Comparison of ENCODE assay signal across 18 cellular contexts in genomic region chr7:157955383-157955999, GRCh38.
DNase-seq lines count a peak whose midpoint lies in the region; ATAC-seq and TF ChIP-seq lines count a peak whose summit lies in the region.
"Had no signal": no experiment of that assay in that cellular context is flagged by ENCODE, and none has a peak within 500 bp of the region (broad histone marks: within the 10 kb centered on the region; RNA-seq: fewer than 3 reads in every experiment).

No MANE protein-coding gene starts in this region.

- no peak overlapping the region for H3K4me3 Mint-ChIP-seq in activated T-cell treated with anti-CD3 and anti-CD28 coated beads, Interleukin-2, amount 50 U/mL, for 72 hours
- H3K4me3 Mint-ChIP-seq: CD4-positive, alpha-beta T cell; HFFc6; T-cell had no signal

- H3K9me3 Mint-ChIP-seq in activated T-cell treated with anti-CD3 and anti-CD28 coated beads, Interleukin-2, amount 50 U/mL, for 72 hours, result no peaks in the 10 kb centered on the region
- H3K9me3 Mint-ChIP-seq: T-cell had no signal

- H3K4me1 ChIP-seq in NT2/D1 (ENCODE audit: insufficient read depth, insufficient read length) (peaks cover 2% of the 10 kb centered on the region), iPS-20b (ENCODE audit: insufficient read depth, low read length) (0 out of 2 replicates have a peak, but pooled peaks cover 3% of the 10 kb centered on the region)
- H3K4me1 ChIP-seq: SJCRH30 had no signal

- DNase-seq in H7 (peak; percentile 66), NCI-H187 (lab: John Stamatoyannopoulos, UW) (peak; percentile 29 to 65), NT2/D1 (ENCODE audit: low read depth, low spot score) (peak; percentile 44), omental fat pad (ENCODE audit: low spot score) (no peak), hippocampal formation (lab: John Stamatoyannopoulos, UW) (no peak)
- DNase-seq in activated T-cell treated with anti-CD3 and anti-CD28 coated beads, Interleukin-2, amount 50 U/mL, for 72 hours, result no peak
- DNase-seq: CD4-positive, alpha-beta T cell; COR-L47; GDM1; HFFc6; Kasumi-1; NCI-H2029 treated with DMSO at 0.1 percent for 48 hours; NCI-H510A; NCI-H748 treated with DMSO at 0.1 percent for 48 hours; SJCRH30; T-cell had no signal

- TF ChIP-seq CTCF in omental fat pad (IDR thresholded peaks at IDR 0.05), result no peak

- no peak overlapping the region for H3K27ac Mint-ChIP-seq in activated T-cell treated with anti-CD3 and anti-CD28 coated beads, Interleukin-2, amount 50 U/mL, for 72 hours
- H3K27ac Mint-ChIP-seq: CD4-positive, alpha-beta T cell; HFFc6; T-cell had no signal

- H3K9ac ChIP-seq in NT2/D1 (ENCODE audit: insufficient read length, low read depth) (no peak overlapping the region), iPS-20b (ENCODE audit: low read depth, low read length) (no peak overlapping the region)

- H3K4me3 ChIP-seq in H7 (ENCODE audit: insufficient read depth, low read depth, low read length) (no peak overlapping the region), NT2/D1 (ENCODE audit: insufficient read length, low read depth) (no peak overlapping the region), iPS-20b (ENCODE audit: low read length) (0 out of 2 replicates have a peak overlapping the region, but pooled peaks have one; percentile 14)
- H3K4me3 ChIP-seq: SJCRH30 had no signal

- ATAC-seq in omental fat pad (ENCODE audit: low FRiP score), result no peak
- no peak for ATAC-seq in activated T-cell treated with anti-CD3 and anti-CD28 coated beads, Interleukin-2, amount 50 U/mL, for 72 hours (replicated peaks in 1 of 2)
- ATAC-seq: Panc1, T-cell had no signal

- no peaks in the 10 kb centered on the region for H3K4me1 Mint-ChIP-seq in activated T-cell treated with anti-CD3 and anti-CD28 coated beads, Interleukin-2, amount 50 U/mL, for 72 hours (ENCODE audit: low read depth)
- H3K4me1 Mint-ChIP-seq: T-cell had no signal

- H3K9me3 ChIP-seq in NT2/D1 (ENCODE audit: insufficient read depth, low read length) (no peaks in the 10 kb centered on the region), iPS-20b (ENCODE audit: insufficient read depth, low read depth, low read length) (peaks cover 76% of the 10 kb centered on the region)
- H3K9me3 ChIP-seq: SJCRH30 had no signal

- peaks cover 12% of the 10 kb centered on the region for H3K27me3 Mint-ChIP-seq in activated T-cell treated with anti-CD3 and anti-CD28 coated beads, Interleukin-2, amount 50 U/mL, for 72 hours (ENCODE audit: low read depth)

- no peak overlapping the region for H3K27ac ChIP-seq in iPS-20b (ENCODE audit: low read length)
- H3K27ac ChIP-seq: SJCRH30 had no signal

- H3K27me3 ChIP-seq in H7 (ENCODE audit: control insufficient read depth, insufficient read depth, low read length), result no peaks in the 10 kb centered on the region
- H3K27me3 ChIP-seq in NT2/D1 (ENCODE audit: insufficient read depth, insufficient read length), result no peaks in the 10 kb centered on the region
- no peaks in the 10 kb centered on the region for H3K27me3 ChIP-seq in iPS-20b (ENCODE audit: insufficient read depth, low read length)

- H3K36me3 Mint-ChIP-seq in activated T-cell treated with anti-CD3 and anti-CD28 coated beads, Interleukin-2, amount 50 U/mL, for 72 hours (ENCODE audit: insufficient read depth in 2 of 2), result no peaks in the 10 kb centered on the region
- H3K36me3 Mint-ChIP-seq: T-cell had no signal

- H3K36me3 ChIP-seq in H7 (replicated peaks; ENCODE audit: control insufficient read depth, insufficient read depth, low read length) (no peaks in the 10 kb centered on the region), NT2/D1 (ENCODE audit: insufficient read depth, insufficient read length, low read length) (no peaks in the 10 kb centered on the region), iPS-20b (ENCODE audit: insufficient read depth, low read depth, low read length) (no peaks in the 10 kb centered on the region)
- H3K36me3 ChIP-seq: SJCRH30 had no signal

Comparison
In these comparisons a context has a peak if more than half of its experiments do, and no peak if none do; other contexts are left out.
1. DNase-seq: peak in H7 (single experiment), NCI-H187 (2 of 2) and NT2/D1 (single experiment); none in omental fat pad (single experiment), activated T-cell treated with anti-CD3 and anti-CD28 coated beads, Interleukin-2, amount 50 U/mL, for 72 hours (0 of 2) and hippocampal formation (0 of 2).